ENCODE assay signal across 8 cellular contexts in genomic region chr1:1307908-1308755, GRCh38. TPM values are rescaled to one million over a fixed set of nuclear protein-coding genes. Genes with fewer than 3 reads are reported as not detected.
A peak's percentile ranks its signal among the peaks of the same experiment; 100 is the strongest.
DNase-seq lines count a peak whose midpoint lies in the region; ATAC-seq and TF ChIP-seq lines count a peak whose summit lies in the region.

Gene ACAP3, minus strand, starts transcription at chr1:1307930. Its CDS starts 115 bp downstream, at chr1:1307815.
Gene PUSL1, plus strand, starts transcription at chr1:1308597. Its CDS starts 47 bp downstream, at chr1:1308644.

- H3K4me3 ChIP-seq in Jurkat, Clone E6-1 (ENCODE audit: low read length), result peak within 1 kb of the TSS; percentile 81
- H3K4me3 ChIP-seq in Peyer's patch (peak within 1 kb of the TSS; percentile 77 to 96 (median 83)), esophagus squamous epithelium (peak within 1 kb of the TSS; percentile 70 to 76 (median 74))

- H3K4me1 ChIP-seq in Peyer's patch (peaks cover 12 to 54% (median 38%) of the 10 kb centered on the region in 4 donors), esophagus squamous epithelium (peaks cover 56 to 77% (median 66%) of the 10 kb centered on the region in 3 donors)

- no peaks in the 10 kb centered on the region for H3K27me3 Mint-ChIP-seq in naive B cell

- H3K9me3 Mint-ChIP-seq in naive B cell, result no peaks in the 10 kb centered on the region
- H3K9me3 Mint-ChIP-seq in stimulated activated effector memory CD8-positive, alpha-beta T cell treated with anti-CD3 and anti-CD28 coated beads, Interleukin-12 subunit alpha, Interleukin-12 subunit beta, amount 100 ng/mL, for 72 hours, result no peaks in the 10 kb centered on the region

- H3K4me3 Mint-ChIP-seq in naive B cell, result peak within 1 kb of the TSS; percentile 79 to 95 (median 88)
- H3K4me3 Mint-ChIP-seq in stimulated activated effector memory CD8-positive, alpha-beta T cell treated with anti-CD3 and anti-CD28 coated beads, Interleukin-12 subunit alpha, Interleukin-12 subunit beta, amount 100 ng/mL, for 72 hours, result peak within 1 kb of the TSS; percentile 78

- no peaks in the 10 kb centered on the region for H3K36me3 Mint-ChIP-seq in naive B cell
- peaks cover 35% of the 10 kb centered on the region for H3K36me3 Mint-ChIP-seq in stimulated activated effector memory CD8-positive, alpha-beta T cell treated with anti-CD3 and anti-CD28 coated beads, Interleukin-12 subunit alpha, Interleukin-12 subunit beta, amount 100 ng/mL, for 72 hours

- no CpG with 5 or more reads among the region's 135 CpGs for WGBS in esophagus squamous epithelium, 2 donors

- TF ChIP-seq CTCF in Peyer's patch (IDR thresholded peaks at IDR 0.05), result peak in 3 of 6 experiments; percentile 18 to 32 (median 25)
- peak in 2 of 6 experiments; percentile 23 to 30 for TF ChIP-seq CTCF in esophagus squamous epithelium (IDR thresholded peaks at IDR 0.05)

- no peaks in the 10 kb centered on the region for H3K27me3 ChIP-seq in Peyer's patch
- H3K27me3 ChIP-seq in esophagus squamous epithelium, result no peaks in the 10 kb centered on the region

- peak; percentile 76 for DNase-seq in DMS114 treated with DMSO at 0.1 percent for 48 hours (lab: John Stamatoyannopoulos, UW; ENCODE audit: unreplicated experiment)
- peak; percentile 88 for DNase-seq in Jurkat, Clone E6-1 (ENCODE audit: low read depth, low spot score)
- DNase-seq in Peyer's patch, result peak; percentile 86 to 94 (median 92)
- peak; percentile 93 to 94 for DNase-seq in activated T-cell treated with anti-CD3 and anti-CD28 coated beads, Interleukin-2, amount 50 U/mL, for 48 hours
- DNase-seq in esophagus squamous epithelium (lab: John Stamatoyannopoulos, UW), result peak; percentile 52
- peak; percentile 89 for DNase-seq in naive B cell
- DNase-seq in stimulated activated effector memory CD8-positive, alpha-beta T cell treated with anti-CD3 and anti-CD28 coated beads, Interleukin-12 subunit alpha, Interleukin-12 subunit beta, amount 100 ng/mL, for 72 hours (ENCODE audit: low spot score in 2 of 2), result peak; percentile 83 to 94

- intact Hi-C loops in esophagus squamous epithelium (cut with DNase I), result no loop called here

- ATAC-seq in GM21576 (IDR thresholded peaks at IDR 0.05; ENCODE audit: unreplicated experiment) (peak; percentile 56), naive B cell (ENCODE audit: low read depth in 2 of 2) (peak; percentile 66 to 71)
- peak; percentile 81 for ATAC-seq in stimulated activated effector memory CD8-positive, alpha-beta T cell treated with anti-CD3 and anti-CD28 coated beads, Interleukin-12 subunit alpha, Interleukin-12 subunit beta, amount 100 ng/mL, for 72 hours

- TF ChIP-seq POLR2A in Peyer's patch (IDR thresholded peaks at IDR 0.05) (peak in 1 of 2 donors; percentile 13), esophagus squamous epithelium (IDR thresholded peaks at IDR 0.05) (peak in 2 of 4 donors; percentile 6 to 42)

- H3K4me1 Mint-ChIP-seq in naive B cell, result peaks cover 19 to 30% (median 20%) of the 10 kb centered on the region in 3 donors
- H3K4me1 Mint-ChIP-seq in stimulated activated effector memory CD8-positive, alpha-beta T cell treated with anti-CD3 and anti-CD28 coated beads, Interleukin-12 subunit alpha, Interleukin-12 subunit beta, amount 100 ng/mL, for 72 hours, result peaks cover 22% of the 10 kb centered on the region

- H3K9me3 ChIP-seq in Peyer's patch, result no peaks in the 10 kb centered on the region
- H3K9me3 ChIP-seq in esophagus squamous epithelium, result no peaks in the 10 kb centered on the region

- peaks cover 0 to 31% (median 0%) of the 10 kb centered on the region in 3 donors for H3K36me3 ChIP-seq in Peyer's patch
- H3K36me3 ChIP-seq in esophagus squamous epithelium, result peaks cover 12 to 32% (median 19%) of the 10 kb centered on the region in 3 donors

- H3K27ac ChIP-seq in Peyer's patch (peak within 1 kb of the TSS; percentile 89 to 94 (median 92)), esophagus squamous epithelium (peak within 1 kb of the TSS; percentile 95 to 99 (median 98))

- peak within 1 kb of the TSS; percentile 81 to 96 (median 91) for H3K27ac Mint-ChIP-seq in naive B cell
- peak within 1 kb of the TSS; percentile 86 for H3K27ac Mint-ChIP-seq in stimulated activated effector memory CD8-positive, alpha-beta T cell treated with anti-CD3 and anti-CD28 coated beads, Interleukin-12 subunit alpha, Interleukin-12 subunit beta, amount 100 ng/mL, for 72 hours

RNA-seq across cellular contexts. Expression of gene ACAP3, which starts in this region (rescaled TPM):
- 66.3 TPM for polyA plus RNA-seq in Jurkat, Clone E6-1 (2012; ENCODE audit: insufficient read depth, insufficient read length)
- total RNA-seq in Peyer's patch, result 100 to 1,000 TPM in 2 of 4 donors, 10 to 100 TPM in 2; 78.1 to 156 (median 110) TPM
- 10 to 100 TPM; 36.4 to 66.7 (median 56.9) TPM for total RNA-seq in esophagus squamous epithelium
- 1 to 10 TPM; 1.9 to 7.2 (median 3.1) TPM for polyA plus RNA-seq in naive B cell (ENCODE audit: low read depth in 6 of 6)

RNA-seq across cellular contexts. Expression of gene PUSL1, which starts in this region (rescaled TPM):
- polyA plus RNA-seq in Jurkat, Clone E6-1 (2012; ENCODE audit: insufficient read depth, insufficient read length), result 21.7 TPM
- total RNA-seq in Peyer's patch (10 to 100 TPM; 12.4 to 38.9 (median 24.4) TPM), esophagus squamous epithelium (10 to 100 TPM; 20.0 to 52.5 (median 33.2) TPM)
- polyA plus RNA-seq in naive B cell (ENCODE audit: low read depth in 6 of 6), result 10 to 100 TPM in 5 of 6 donors, 1 to 10 TPM in 1; 7.2 to 17.2 (median 11.9) TPM

Comparison
In these comparisons a context has a peak if more than half of its experiments do, and no peak if none do; other contexts are left out.
1. Peak in every context shown above with its lines: DNase-seq, ATAC-seq, H3K4me3 ChIP-seq and H3K27ac ChIP-seq.